ENCODE assay signal across 18 cellular contexts in the genomic region with DNA sequence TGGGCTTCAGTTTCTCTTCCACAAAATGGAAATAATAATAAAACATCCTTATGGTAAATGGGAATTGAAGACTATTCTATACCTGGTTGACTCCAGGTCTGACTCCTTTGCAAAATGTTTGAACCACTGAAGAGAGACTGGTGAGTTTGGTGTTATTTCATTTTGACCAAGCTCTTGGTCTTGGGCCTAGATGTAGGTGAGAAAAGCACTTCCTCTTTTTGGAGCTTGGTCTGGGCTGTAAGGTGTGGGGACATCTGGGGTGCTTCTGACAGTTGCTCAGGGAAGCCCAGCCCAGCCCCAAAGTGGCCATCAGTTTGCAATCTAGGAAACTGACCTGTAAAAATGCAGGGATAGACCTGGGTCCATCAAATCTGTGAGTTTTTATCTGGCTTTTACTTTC. TPM values are rescaled to one million over a fixed set of nuclear protein-coding genes. Genes with fewer than 3 reads are reported as not detected.
A peak's percentile ranks its signal among the peaks of the same experiment; 100 is the strongest.
DNase-seq lines count a peak whose midpoint lies in the region; ATAC-seq and TF ChIP-seq lines count a peak whose summit lies in the region.
"Had no signal": no experiment of that assay in that cellular context is flagged by ENCODE, and none has a peak within 500 bp of the region (broad histone marks: within the 10 kb centered on the region; RNA-seq: fewer than 3 reads in every experiment).

No MANE protein-coding gene starts in this region.

- peaks cover 3% of the 10 kb centered on the region for H3F3A ChIP-seq in smooth muscle cell (ENCODE audit: low read depth)

- H3K79me2 ChIP-seq in smooth muscle cell (ENCODE audit: low read depth), result no peaks in the 10 kb centered on the region

- peak; percentile 31 for DNase-seq in GM06990 (ENCODE audit: extremely low read depth, insufficient read length)
- peak; percentile 5 for DNase-seq in GM19238 (ENCODE audit: insufficient read length, low spot score)
- DNase-seq in GDM1 (lab: John Stamatoyannopoulos, UW), result no peak
- DNase-seq in effector memory CD4-positive, alpha-beta T cell, result no peak
- DNase-seq in smooth muscle cell (lab: John Stamatoyannopoulos, UW; ENCODE audit: unreplicated experiment), result no peak
- DNase-seq in left ventricle myocardium superior, result no peak
- DNase-seq: 8988T; activated T-cell treated with anti-CD3 and anti-CD28 coated beads, Interleukin-2, amount 50 U/mL, for 48 hours; DMS153; erythroblast; NCI-H446 treated with DMSO at 0.1 percent for 48 hours; right lobe of liver; SHP77; thyroid gland had no signal

- H3K4me3 ChIP-seq in GM06990 (replicated peaks; ENCODE audit: low read depth, low read length) (no peak overlapping the region), smooth muscle cell (no peak overlapping the region)
- no peak overlapping the region for H3K4me3 ChIP-seq in effector memory CD4-positive, alpha-beta T cell (ENCODE audit: insufficient read depth, low read depth, low read length, poor library complexity, severe bottlenecking)
- H3K4me3 ChIP-seq: right lobe of liver, thyroid gland had no signal

- ATAC-seq in HG02571 (IDR thresholded peaks at IDR 0.05; ENCODE audit: unreplicated experiment) (peak; percentile 72), HG03196 (IDR thresholded peaks at IDR 0.05; ENCODE audit: unreplicated experiment) (peak; percentile 75), left ventricle myocardium superior (no peak)
- ATAC-seq: right lobe of liver had no signal

- intact Hi-C loops in left ventricle myocardium superior (cut with micrococcal nuclease), result no loop called here

- no peaks in the 10 kb centered on the region for H3K4me1 ChIP-seq in effector memory CD4-positive, alpha-beta T cell (ENCODE audit: control insufficient read depth, insufficient read depth, low read length, poor library complexity, severe bottlenecking)
- H3K4me1 ChIP-seq in smooth muscle cell (ENCODE audit: low read depth), result peaks cover 10% of the 10 kb centered on the region
- H3K4me1 ChIP-seq: right lobe of liver, thyroid gland had no signal

- no peaks in the 10 kb centered on the region for H3K36me3 ChIP-seq in GM06990 (ENCODE audit: control insufficient read depth, insufficient read depth, low read length)
- no peaks in the 10 kb centered on the region for H3K36me3 ChIP-seq in effector memory CD4-positive, alpha-beta T cell (ENCODE audit: control insufficient read depth, insufficient read depth, low read length)
- no peaks in the 10 kb centered on the region for H3K36me3 ChIP-seq in smooth muscle cell (ENCODE audit: low read depth)
- H3K36me3 ChIP-seq: right lobe of liver, thyroid gland had no signal

- H4K20me1 ChIP-seq in smooth muscle cell (ENCODE audit: low read depth), result no peaks in the 10 kb centered on the region

- no peak overlapping the region for H3K9ac ChIP-seq in smooth muscle cell (ENCODE audit: low read depth)

- H3K4me2 ChIP-seq in smooth muscle cell, result no peak overlapping the region

- TF ChIP-seq CTCF in GM06990 (IDR thresholded peaks at IDR 0.05; ENCODE audit: insufficient read depth, low read length, poor library complexity, severe bottlenecking), result no peak
- no peak for TF ChIP-seq CTCF in smooth muscle cell (IDR thresholded peaks at IDR 0.05; ENCODE audit: borderline replicate concordance, insufficient read depth, poor library complexity, severe bottlenecking)

- no peak overlapping the region for H2AFZ ChIP-seq in smooth muscle cell (ENCODE audit: low read depth)

- H3K27ac ChIP-seq in effector memory CD4-positive, alpha-beta T cell (ENCODE audit: insufficient read depth, low read length, poor library complexity, severe bottlenecking), result no peak overlapping the region
- no peak overlapping the region for H3K27ac ChIP-seq in smooth muscle cell (ENCODE audit: low read depth)
- H3K27ac ChIP-seq: right lobe of liver, thyroid gland, VCaP had no signal

- H3K27me3 ChIP-seq in GM06990 (replicated peaks; ENCODE audit: control insufficient read depth, insufficient read depth, low read length) (no peaks in the 10 kb centered on the region), smooth muscle cell (ENCODE audit: low read depth) (no peaks in the 10 kb centered on the region)
- no peaks in the 10 kb centered on the region for H3K27me3 ChIP-seq in effector memory CD4-positive, alpha-beta T cell (replicated peaks; ENCODE audit: control insufficient read depth, insufficient read depth, low read length, poor library complexity, severe bottlenecking)
- H3K27me3 ChIP-seq: right lobe of liver, thyroid gland had no signal

- no peaks in the 10 kb centered on the region for H3K9me3 ChIP-seq in effector memory CD4-positive, alpha-beta T cell (ENCODE audit: control insufficient read depth, low read length)
- no peaks in the 10 kb centered on the region for H3K9me3 ChIP-seq in smooth muscle cell (replicated peaks; ENCODE audit: low read depth)
- H3K9me3 ChIP-seq: right lobe of liver, thyroid gland had no signal

RNA-seq across cellular contexts. Expression of a gene that starts 26.8 kb away (rescaled TPM):
- total RNA-seq in smooth muscle cell (24.4 and 29.8 TPM in 2 replicates), left ventricle myocardium superior (69.8 TPM)
- polyA plus RNA-seq in smooth muscle cell, result 60.9 and 71.9 TPM in 2 replicates
- total RNA-seq: bronchial epithelial cell had no signal

Comparison
In these comparisons a context has a peak if more than half of its experiments do, and no peak if none do; other contexts are left out.
1. DNase-seq: peak in GM06990 (single experiment) and GM19238 (single experiment); none in GDM1 (single experiment), effector memory CD4-positive, alpha-beta T cell (0 of 3), smooth muscle cell (single experiment) and left ventricle myocardium superior (single experiment).